22 cellular contexts compared by ENCODE assay signal in the genomic region with DNA sequence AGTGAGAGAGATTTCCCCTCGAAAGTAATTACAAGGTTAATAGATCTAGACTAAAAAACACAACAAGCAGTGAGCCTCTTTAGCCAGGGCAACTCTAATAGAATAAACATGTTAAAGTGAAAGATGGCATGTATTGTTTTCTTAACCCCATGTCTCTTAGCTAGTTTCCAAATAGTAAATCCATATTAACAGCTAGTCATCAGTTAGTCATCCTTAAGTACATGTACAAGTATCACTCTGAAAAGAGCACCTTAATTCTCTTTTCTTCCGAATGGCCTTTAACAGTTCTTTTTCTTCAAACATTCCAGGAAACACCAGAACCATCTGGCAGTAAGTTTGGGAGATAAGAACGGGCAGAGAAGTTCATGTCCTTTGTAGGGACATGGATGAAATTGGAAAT.
DNase-seq lines count a peak whose midpoint lies in the region; ATAC-seq and TF ChIP-seq lines count a peak whose summit lies in the region.
"Had no signal": no experiment of that assay in that cellular context is flagged by ENCODE, and none has a peak within 500 bp of the region (broad histone marks: within the 10 kb centered on the region; RNA-seq: fewer than 3 reads in every experiment).

No MANE protein-coding gene starts in this region.

- H3K27me3 ChIP-seq in fibroblast of lung (ENCODE audit: control insufficient read depth, insufficient read depth, low read length) = no peaks in the 10 kb centered on the region
- no peaks in the 10 kb centered on the region for H3K27me3 ChIP-seq in CD8-positive, alpha-beta T cell (ENCODE audit: insufficient read depth, low read length)
- H3K27me3 ChIP-seq: gastrocnemius medialis, SJSA1 had no signal

- intact Hi-C loops in CD8-positive, alpha-beta T cell (cut with DNase I, micrococcal nuclease) = no loop called here
- intact Hi-C loops in lower leg skin (cut with DNase I; ENCODE audit: low total_unique reads) = no loop called here

- H3K27ac Mint-ChIP-seq in CD8-positive, alpha-beta T cell = no peak overlapping the region
- no peak overlapping the region for H3K27ac Mint-ChIP-seq in chondrocyte (ENCODE audit: unreplicated experiment)
- H3K27ac Mint-ChIP-seq: activated CD4-positive, alpha-beta memory T cell treated with anti-CD3 and anti-CD28 coated beads for 36 hours; CD4-positive, alpha-beta T cell; GM23338; WTC11 had no signal

- no peak overlapping the region for H3K4me2 ChIP-seq in fibroblast of lung (ENCODE audit: extremely low read depth, insufficient read depth, low read length)
- H3K4me2 ChIP-seq: GM23338 had no signal

- no peaks in the 10 kb centered on the region for H3K4me1 ChIP-seq in fibroblast of lung (ENCODE audit: control insufficient read depth, extremely low read depth, insufficient read depth, low read length)
- H3K4me1 ChIP-seq in CD8-positive, alpha-beta T cell (ENCODE audit: insufficient read depth, low read length) = no peaks in the 10 kb centered on the region
- H3K4me1 ChIP-seq: gastrocnemius medialis, SJSA1 had no signal

- POLR2A ChIA-PET in CD8-positive, alpha-beta T cell (lab: Charles Lee) = no interaction called here

- no peak for TF ChIP-seq CTCF in fibroblast of lung (conservative IDR thresholded peaks at IDR 0.05 in 1 of 2, IDR thresholded peaks at IDR 0.05 in 1 of 2; ENCODE audit: low read depth in 1 of 2, low read length in 2 of 2)
- TF ChIP-seq CTCF in CD8-positive, alpha-beta T cell (IDR thresholded peaks at IDR 0.05) = no peak
- no peak for TF ChIP-seq CTCF in lower leg skin (IDR thresholded peaks at IDR 0.05)
- no peak for TF ChIP-seq CTCF in chondrocyte (IDR thresholded peaks at IDR 0.05)

- peaks cover 5% of the 10 kb centered on the region for H3K9me3 Mint-ChIP-seq in CD8-positive, alpha-beta T cell
- H3K9me3 Mint-ChIP-seq in chondrocyte (ENCODE audit: low read depth) = peaks cover 2% of the 10 kb centered on the region
- H3K9me3 Mint-ChIP-seq: GM23338, neural crest cell, WTC11 had no signal

- no peaks in the 10 kb centered on the region for H3K9me3 ChIP-seq in fibroblast of lung (ENCODE audit: control insufficient read depth, insufficient read depth, low read depth, low read length)
- H3K9me3 ChIP-seq in CD8-positive, alpha-beta T cell (ENCODE audit: low read length) = no peaks in the 10 kb centered on the region
- H3K9me3 ChIP-seq: gastrocnemius medialis, SJSA1 had no signal

- DNase-seq in HCEC 1CT (peak; percentile 74), fibroblast of lung (ENCODE audit: low read depth in 2 of 2) (peak; percentile 65 to 72), skeletal muscle cell (ENCODE audit: low read depth) (peak; percentile 47), lower leg skin (ENCODE audit: low spot score in 2 of 2) (no peak), chondrocyte (ENCODE audit: low spot score) (no peak)
- DNase-seq in CD8-positive, alpha-beta T cell = no peak
- DNase-seq: activated CD4-positive, alpha-beta memory T cell treated with anti-CD3 and anti-CD28 coated beads for 36 hours; activated gamma-delta T cell treated with Interleukin-2 at 50 U/mL for 16 hours; activated T-cell treated with anti-CD3 and anti-CD28 coated beads for 4 hours; CD4-positive, alpha-beta T cell; DMS79 treated with DMSO at 0.1 percent for 48 hours; gastrocnemius medialis; Kasumi-1; midbrain; NCI-H524 treated with DMSO at 0.1 percent for 48 hours; stimulated activated CD4-positive, alpha-beta T cell treated with anti-CD3 and anti-CD28 coated beads, Interleukin-12 subunit alpha, Interleukin-12 subunit beta, amount 100 ng/mL, for 4 hours had no signal

- no peak overlapping the region for H3K9ac ChIP-seq in fibroblast of lung (ENCODE audit: insufficient read depth, low read length)

- ATAC-seq in SK-N-SH treated with all-trans-retinoic acid at 6 μM for 48 hours = no peak; the same call in 2 of the 3 replicates
- no peak for ATAC-seq in CD8-positive, alpha-beta T cell
- ATAC-seq in GM21576 (IDR thresholded peaks at IDR 0.05; ENCODE audit: unreplicated experiment) = no peak
- ATAC-seq: gastrocnemius medialis, GM23338, WTC11 had no signal

- no peak overlapping the region for H3K4me3 Mint-ChIP-seq in CD8-positive, alpha-beta T cell
- no peak overlapping the region for H3K4me3 Mint-ChIP-seq in chondrocyte (ENCODE audit: unreplicated experiment)
- H3K4me3 Mint-ChIP-seq: activated CD4-positive, alpha-beta memory T cell treated with anti-CD3 and anti-CD28 coated beads for 36 hours; CD4-positive, alpha-beta T cell; GM23338; neural crest cell; WTC11 had no signal

- WGBS in lower leg skin, 2 donors = 78 to 86% methylated on average over 3 of the region's 3 CpGs

- no peaks in the 10 kb centered on the region for H3K36me3 Mint-ChIP-seq in CD8-positive, alpha-beta T cell
- H3K36me3 Mint-ChIP-seq in chondrocyte (ENCODE audit: low read depth) = no peaks in the 10 kb centered on the region
- H3K36me3 Mint-ChIP-seq: activated CD4-positive, alpha-beta memory T cell treated with anti-CD3 and anti-CD28 coated beads for 36 hours; WTC11 had no signal

- CTCF ChIA-PET in CD8-positive, alpha-beta T cell (lab: Charles Lee) = no interaction called here

- no peaks in the 10 kb centered on the region for H3K27me3 Mint-ChIP-seq in CD8-positive, alpha-beta T cell (ENCODE audit: low read depth)
- no peaks in the 10 kb centered on the region for H3K27me3 Mint-ChIP-seq in chondrocyte (ENCODE audit: low read depth)
- H3K27me3 Mint-ChIP-seq: activated CD4-positive, alpha-beta memory T cell treated with anti-CD3 and anti-CD28 coated beads for 36 hours; CD4-positive, alpha-beta T cell had no signal

- no peak for TF ChIP-seq POLR2A in lower leg skin (IDR thresholded peaks at IDR 0.05)

- H3K4me3 ChIP-seq in fibroblast of lung (replicated peaks in 1 of 4; ENCODE audit: control extremely low read depth in 1 of 4, insufficient read depth in 1 of 4, low read depth in 3 of 4, low read length in 4 of 4) = no peak overlapping the region
- H3K4me3 ChIP-seq in skeletal muscle cell (ENCODE audit: low read depth, low read length) = no peak overlapping the region
- H3K4me3 ChIP-seq in CD8-positive, alpha-beta T cell (ENCODE audit: low read depth, low read length) = no peak overlapping the region
- no peak overlapping the region for H3K4me3 ChIP-seq in lower leg skin (ENCODE audit: low read depth, poor library complexity, severe bottlenecking)
- H3K4me3 ChIP-seq: gastrocnemius medialis, GM23338, SJSA1 had no signal

- H4K20me1 ChIP-seq in fibroblast of lung (ENCODE audit: control insufficient read depth, extremely low read depth, insufficient read depth, low read length) = no peaks in the 10 kb centered on the region

- no peak overlapping the region for H2AFZ ChIP-seq in fibroblast of lung (ENCODE audit: low read length)
- H2AFZ ChIP-seq: GM23338 had no signal

- H3K27ac ChIP-seq in fibroblast of lung (ENCODE audit: insufficient read depth, low read length) = no peak overlapping the region
- H3K27ac ChIP-seq in CD8-positive, alpha-beta T cell (ENCODE audit: low read depth, low read length) = no peak overlapping the region
- H3K27ac ChIP-seq: gastrocnemius medialis, SJSA1 had no signal

- no peaks in the 10 kb centered on the region for H3K79me2 ChIP-seq in fibroblast of lung (ENCODE audit: control insufficient read depth, insufficient read depth, low read length)

- H3K36me3 ChIP-seq in fibroblast of lung (ENCODE audit: control insufficient read depth, insufficient read depth, low read length) = no peaks in the 10 kb centered on the region
- H3K36me3 ChIP-seq in CD8-positive, alpha-beta T cell (ENCODE audit: insufficient read depth, low read length) = no peaks in the 10 kb centered on the region
- H3K36me3 ChIP-seq: gastrocnemius medialis, SJSA1 had no signal

- H3K4me1 Mint-ChIP-seq in CD8-positive, alpha-beta T cell (ENCODE audit: low read depth) = no peaks in the 10 kb centered on the region
- no peaks in the 10 kb centered on the region for H3K4me1 Mint-ChIP-seq in chondrocyte (ENCODE audit: low read depth)
- H3K4me1 Mint-ChIP-seq: neural crest cell had no signal

TF ChIP-seq in SK-N-SH treated with all-trans-retinoic acid at 6 μM for 48 hours, 23 proteins besides CTCF, POLR2A, EP300 and RAD21:
- TF ChIP-seq ISL1 (CRISPR knock-in tag; IDR thresholded peaks at IDR 0.05) (peak; percentile 66), ZNF565 (CRISPR knock-in tag; conservative IDR thresholded peaks at IDR 0.05; ENCODE audit: low read depth) (no peak)

Comparison
In these comparisons a context has a peak if more than half of its experiments do, and no peak if none do; other contexts are left out.
1. DNase-seq: peak in HCEC 1CT (single experiment), fibroblast of lung (2 of 2) and skeletal muscle cell (single experiment); none in CD8-positive, alpha-beta T cell (0 of 7), lower leg skin (0 of 2) and chondrocyte (single experiment).